Comparison of ENCODE assay signal across 8 cellular contexts in genomic region chr11:63766501-63767270, GRCh38. TPM values are rescaled to one million over a fixed set of nuclear protein-coding genes. Genes with fewer than 3 reads are reported as not detected.
A peak's percentile ranks its signal among the peaks of the same experiment; 100 is the strongest.
DNase-seq lines count a peak whose midpoint lies in the region; ATAC-seq, FAIRE-seq and TF ChIP-seq lines count a peak whose summit lies in the region.

No MANE protein-coding gene starts in this region.

- ATAC-seq in SK-N-SH treated with all-trans-retinoic acid at 6 μM for 48 hours (0 out of 3 replicates have a peak, but pooled peaks have one; percentile 4), HG03280 (IDR thresholded peaks at IDR 0.05; ENCODE audit: unreplicated experiment) (no peak)

- H3F3A ChIP-seq in GM23248 (ENCODE audit: insufficient read depth): peaks cover 14% of the 10 kb centered on the region

- H3K9me3 ChIP-seq in GM23248 (ENCODE audit: low read depth) (no peaks in the 10 kb centered on the region), small intestine (ENCODE audit: control insufficient read depth, low read depth) (no peaks in the 10 kb centered on the region)

- no peaks in the 10 kb centered on the region for H3K36me3 ChIP-seq in GM23248 (ENCODE audit: low read depth)
- no peaks in the 10 kb centered on the region for H3K36me3 ChIP-seq in small intestine (ENCODE audit: control insufficient read depth in 2 of 2, insufficient read depth in 2 of 2, low read length in 2 of 2)

- FAIRE-seq in small intestine (lab: Jason Lieb, UNC): no peak

- H3K4me3 ChIP-seq in GM23248 (peak overlapping the region; percentile 92), fibroblast of pulmonary artery (replicated peaks; ENCODE audit: low read depth, low read length) (peak overlapping the region; percentile 86), retinal pigment epithelial cell (ENCODE audit: low read length) (peak overlapping the region; percentile 78), small intestine (ENCODE audit: low read depth in 1 of 2, low read length in 2 of 2) (no peak overlapping the region)

- no peaks in the 10 kb centered on the region for H4K20me1 ChIP-seq in GM23248 (ENCODE audit: insufficient read depth)

- H3K27me3 ChIP-seq in GM23248 (replicated peaks; ENCODE audit: insufficient read depth) (no peaks in the 10 kb centered on the region), small intestine (ENCODE audit: control insufficient read depth in 2 of 2, insufficient read depth in 2 of 2, low read length in 2 of 2) (no peaks in the 10 kb centered on the region)

- H3K27ac ChIP-seq in GM23248 (no peak overlapping the region), small intestine (ENCODE audit: low read depth in 1 of 2, low read length in 1 of 2) (peak overlapping the region in 1 of 2 donors; percentile 72)

- no peak overlapping the region for H2AFZ ChIP-seq in GM23248

- H3K4me1 ChIP-seq in GM23248 (ENCODE audit: insufficient read depth): 0 out of 2 replicates have a peak, but pooled peaks cover 3% of the 10 kb centered on the region
- H3K4me1 ChIP-seq in small intestine (ENCODE audit: control insufficient read depth in 2 of 2, insufficient read depth in 1 of 2, low read depth in 1 of 2, low read length in 1 of 2): peaks cover 2% of the 10 kb centered on the region in 2 donors

- TF ChIP-seq CTCF in fibroblast of pulmonary artery (IDR thresholded peaks at IDR 0.05; ENCODE audit: low read length, missing control alignments) (no peak), retinal pigment epithelial cell (conservative IDR thresholded peaks at IDR 0.05; ENCODE audit: low read depth, low read length) (no peak)

- no peaks in the 10 kb centered on the region for H3K9me2 ChIP-seq in GM23248 (ENCODE audit: insufficient read depth)

- in situ Hi-C loops in GM23248 (cut with MboI) (no loop called here), KBM-7 (cut with MboI; ENCODE audit: low pct_unique_long_range_greater_than_20kb, low sequenced_read_pairs) (no loop called here)

- H3K9ac ChIP-seq in GM23248: peak overlapping the region; percentile 83

- WGBS in GM23248 (ENCODE audit: low coverage in 1 of 2, low lambda C conversion rate in 2 of 2, missing lambda C conversion rate in 2 of 2), 2 experiments: 51 to 56% methylated on average over 8 of the region's 8 CpGs
- 38 to 58% (median 50%) methylated on average over 8 of the region's 8 CpGs for WGBS in small intestine, 3 donors

- DNase-seq in GM23248 (peak; percentile 17), fibroblast of pulmonary artery (ENCODE audit: low read depth) (no peak), retinal pigment epithelial cell (ENCODE audit: low read depth) (no peak), KBM-7 (no peak), small intestine (no peak)
- DNase-seq in stimulated activated CD4-positive, alpha-beta T cell treated with anti-CD3 and anti-CD28 coated beads, Interleukin-4, amount 100 ng/mL, for 24 hours: no peak

- H3K4me2 ChIP-seq in GM23248 (ENCODE audit: unreplicated experiment): peak overlapping the region; percentile 83

- peaks cover 24% of the 10 kb centered on the region for H3K79me2 ChIP-seq in GM23248 (ENCODE audit: insufficient read depth)

TF ChIP-seq in SK-N-SH treated with all-trans-retinoic acid at 6 μM for 48 hours, 23 proteins besides CTCF, POLR2A, EP300 and RAD21:
- TF ChIP-seq GLIS3 (CRISPR knock-in tag; IDR thresholded peaks at IDR 0.05) (no peak), CSDC2 (CRISPR knock-in tag; IDR thresholded peaks at IDR 0.05) (no peak)

RNA-seq across cellular contexts. Expression of gene ZFTA, which starts 1.9 kb away (rescaled TPM):
- total RNA-seq in GM23248 (2014; rRNA removed; shearing (Covaris generic)): 16.6 and 23.0 TPM in 2 replicates
- polyA plus RNA-seq in GM23248 (2016; fragmentation: Nextera tagmentation; extraction: Ambion mirVana): 0.87 and 0.96 TPM in 2 replicates
- polyA plus RNA-seq in small intestine: 1 to 10 TPM in 2 of 3 donors, under 1 TPM in 1; 0.22 to 6.0 (median 1.9) TPM

RNA-seq across cellular contexts. Expression of gene SPINDOC, which starts 46.6 kb away (rescaled TPM):
- total RNA-seq in GM23248 (2014; rRNA removed; shearing (Covaris generic)): 10.6 and 15.3 TPM in 2 replicates
- polyA plus RNA-seq in GM23248 (2016; fragmentation: Nextera tagmentation; extraction: Ambion mirVana) (0.30 and 0.86 TPM in 2 replicates), small intestine (1 to 10 TPM; 1.1 to 7.9 (median 3.0) TPM)

Comparison
In these comparisons a context has a peak if more than half of its experiments do, and no peak if none do; other contexts are left out.
1. H3K4me3 ChIP-seq: peak in GM23248 (single experiment), fibroblast of pulmonary artery (single experiment) and retinal pigment epithelial cell (single experiment); none in small intestine (0 of 2).